Comparison of ENCODE assay signal across 28 cellular contexts in genomic region chr9:125413579-125413978, GRCh38.
"Had no signal": no experiment of that assay in that cellular context is flagged by ENCODE, and none has a peak within 500 bp of the region (broad histone marks: within the 10 kb centered on the region; RNA-seq: fewer than 3 reads in every experiment).

No MANE protein-coding gene starts in this region.

- FAIRE-seq: colon, endometrium, endothelial cell of umbilical vein, frontal cortex had no signal

- H3K36me3 ChIP-seq: colonic mucosa, esophagus muscularis mucosa, esophagus squamous epithelium, gastrocnemius medialis, gastroesophageal sphincter, heart left ventricle, heart right ventricle had no signal

- H3K27ac ChIP-seq: colonic mucosa, coronary artery, dorsolateral prefrontal cortex, epithelial cell of prostate, esophagus muscularis mucosa, esophagus squamous epithelium, foreskin keratinocyte, gastrocnemius medialis, gastroesophageal sphincter, heart left ventricle, heart right ventricle had no signal

- ATAC-seq: effector memory CD8-positive, alpha-beta T cell; esophagus mucosa; foreskin keratinocyte; gastrocnemius medialis; gastroesophageal sphincter; heart left ventricle; heart right ventricle had no signal

- H3K27me3 ChIP-seq: colonic mucosa, esophagus muscularis mucosa, gastroesophageal sphincter, heart left ventricle had no signal

- H3K9me3 ChIP-seq: colonic mucosa, esophagus muscularis mucosa, esophagus squamous epithelium, gastrocnemius medialis, gastroesophageal sphincter, heart left ventricle, heart right ventricle had no signal

- H3K4me3 ChIP-seq: colonic mucosa, coronary artery, dorsolateral prefrontal cortex, esophagus muscularis mucosa, esophagus squamous epithelium, gastrocnemius medialis, gastroesophageal sphincter, heart left ventricle, heart right ventricle had no signal

- H3K4me1 ChIP-seq: foreskin keratinocyte had no signal

- DNase-seq: colonic mucosa; cortex of kidney; dermis blood vessel endothelial cell; dorsolateral prefrontal cortex; effector CD4-positive, alpha-beta T cell; effector CD8-positive, alpha-beta T cell; effector memory CD4-positive, alpha-beta T cell; effector memory CD8-positive, alpha-beta T cell; endodermal cell; erythroblast; esophagus squamous epithelium; foreskin fibroblast; foreskin keratinocyte; foreskin melanocyte; gastrocnemius medialis; glutamatergic neuron; head of caudate nucleus; heart right ventricle had no signal
